In genomic region chr4:143369556-143369955, GRCh38 we compare ENCODE assay signal across 1 cellular context.
TF ChIP-seq lines count a peak whose summit lies in the region.

No MANE protein-coding gene starts in this region.

TF ChIP-seq in HepG2, 621 proteins besides CTCF, POLR2A, EP300 and RAD21:
- TF ChIP-seq, protein P1, sequence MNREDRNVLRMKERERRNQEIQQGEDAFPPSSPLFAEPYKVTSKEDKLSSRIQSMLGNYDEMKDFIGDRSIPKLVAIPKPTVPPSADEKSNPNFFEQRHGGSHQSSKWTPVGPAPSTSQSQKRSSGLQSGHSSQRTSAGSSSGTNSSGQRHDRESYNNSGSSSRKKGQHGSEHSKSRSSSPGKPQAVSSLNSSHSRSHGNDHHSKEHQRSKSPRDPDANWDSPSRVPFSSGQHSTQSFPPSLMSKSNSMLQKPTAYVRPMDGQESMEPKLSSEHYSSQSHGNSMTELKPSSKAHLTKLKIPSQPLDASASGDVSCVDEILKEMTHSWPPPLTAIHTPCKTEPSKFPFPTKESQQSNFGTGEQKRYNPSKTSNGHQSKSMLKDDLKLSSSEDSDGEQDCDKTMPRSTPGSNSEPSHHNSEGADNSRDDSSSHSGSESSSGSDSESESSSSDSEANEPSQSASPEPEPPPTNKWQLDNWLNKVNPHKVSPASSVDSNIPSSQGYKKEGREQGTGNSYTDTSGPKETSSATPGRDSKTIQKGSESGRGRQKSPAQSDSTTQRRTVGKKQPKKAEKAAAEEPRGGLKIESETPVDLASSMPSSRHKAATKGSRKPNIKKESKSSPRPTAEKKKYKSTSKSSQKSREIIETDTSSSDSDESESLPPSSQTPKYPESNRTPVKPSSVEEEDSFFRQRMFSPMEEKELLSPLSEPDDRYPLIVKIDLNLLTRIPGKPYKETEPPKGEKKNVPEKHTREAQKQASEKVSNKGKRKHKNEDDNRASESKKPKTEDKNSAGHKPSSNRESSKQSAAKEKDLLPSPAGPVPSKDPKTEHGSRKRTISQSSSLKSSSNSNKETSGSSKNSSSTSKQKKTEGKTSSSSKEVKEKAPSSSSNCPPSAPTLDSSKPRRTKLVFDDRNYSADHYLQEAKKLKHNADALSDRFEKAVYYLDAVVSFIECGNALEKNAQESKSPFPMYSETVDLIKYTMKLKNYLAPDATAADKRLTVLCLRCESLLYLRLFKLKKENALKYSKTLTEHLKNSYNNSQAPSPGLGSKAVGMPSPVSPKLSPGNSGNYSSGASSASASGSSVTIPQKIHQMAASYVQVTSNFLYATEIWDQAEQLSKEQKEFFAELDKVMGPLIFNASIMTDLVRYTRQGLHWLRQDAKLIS (CRISPR knock-in tag; IDR thresholded peaks at IDR 0.05) = no peak
- TF ChIP-seq ZNF407 (CRISPR knock-in tag; IDR thresholded peaks at IDR 0.05; ENCODE audit: not compliant biosample characterization) = no peak
- no peak for TF ChIP-seq MBNL3 (CRISPR knock-in tag; conservative IDR thresholded peaks at IDR 0.05)
- TF ChIP-seq, protein P2, sequence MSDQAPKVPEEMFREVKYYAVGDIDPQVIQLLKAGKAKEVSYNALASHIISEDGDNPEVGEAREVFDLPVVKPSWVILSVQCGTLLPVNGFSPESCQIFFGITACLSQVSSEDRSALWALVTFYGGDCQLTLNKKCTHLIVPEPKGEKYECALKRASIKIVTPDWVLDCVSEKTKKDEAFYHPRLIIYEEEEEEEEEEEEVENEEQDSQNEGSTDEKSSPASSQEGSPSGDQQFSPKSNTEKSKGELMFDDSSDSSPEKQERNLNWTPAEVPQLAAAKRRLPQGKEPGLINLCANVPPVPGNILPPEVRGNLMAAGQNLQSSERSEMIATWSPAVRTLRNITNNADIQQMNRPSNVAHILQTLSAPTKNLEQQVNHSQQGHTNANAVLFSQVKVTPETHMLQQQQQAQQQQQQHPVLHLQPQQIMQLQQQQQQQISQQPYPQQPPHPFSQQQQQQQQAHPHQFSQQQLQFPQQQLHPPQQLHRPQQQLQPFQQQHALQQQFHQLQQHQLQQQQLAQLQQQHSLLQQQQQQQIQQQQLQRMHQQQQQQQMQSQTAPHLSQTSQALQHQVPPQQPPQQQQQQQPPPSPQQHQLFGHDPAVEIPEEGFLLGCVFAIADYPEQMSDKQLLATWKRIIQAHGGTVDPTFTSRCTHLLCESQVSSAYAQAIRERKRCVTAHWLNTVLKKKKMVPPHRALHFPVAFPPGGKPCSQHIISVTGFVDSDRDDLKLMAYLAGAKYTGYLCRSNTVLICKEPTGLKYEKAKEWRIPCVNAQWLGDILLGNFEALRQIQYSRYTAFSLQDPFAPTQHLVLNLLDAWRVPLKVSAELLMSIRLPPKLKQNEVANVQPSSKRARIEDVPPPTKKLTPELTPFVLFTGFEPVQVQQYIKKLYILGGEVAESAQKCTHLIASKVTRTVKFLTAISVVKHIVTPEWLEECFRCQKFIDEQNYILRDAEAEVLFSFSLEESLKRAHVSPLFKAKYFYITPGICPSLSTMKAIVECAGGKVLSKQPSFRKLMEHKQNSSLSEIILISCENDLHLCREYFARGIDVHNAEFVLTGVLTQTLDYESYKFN (CRISPR knock-in tag; conservative IDR thresholded peaks at IDR 0.05) = no peak
- TF ChIP-seq HDAC6 (IDR thresholded peaks at IDR 0.05; ENCODE audit: low read depth, low read length) = no peak
- TF ChIP-seq KDM1A (CRISPR knock-in tag; IDR thresholded peaks at IDR 0.05) = no peak
- TF ChIP-seq, protein P3, sequence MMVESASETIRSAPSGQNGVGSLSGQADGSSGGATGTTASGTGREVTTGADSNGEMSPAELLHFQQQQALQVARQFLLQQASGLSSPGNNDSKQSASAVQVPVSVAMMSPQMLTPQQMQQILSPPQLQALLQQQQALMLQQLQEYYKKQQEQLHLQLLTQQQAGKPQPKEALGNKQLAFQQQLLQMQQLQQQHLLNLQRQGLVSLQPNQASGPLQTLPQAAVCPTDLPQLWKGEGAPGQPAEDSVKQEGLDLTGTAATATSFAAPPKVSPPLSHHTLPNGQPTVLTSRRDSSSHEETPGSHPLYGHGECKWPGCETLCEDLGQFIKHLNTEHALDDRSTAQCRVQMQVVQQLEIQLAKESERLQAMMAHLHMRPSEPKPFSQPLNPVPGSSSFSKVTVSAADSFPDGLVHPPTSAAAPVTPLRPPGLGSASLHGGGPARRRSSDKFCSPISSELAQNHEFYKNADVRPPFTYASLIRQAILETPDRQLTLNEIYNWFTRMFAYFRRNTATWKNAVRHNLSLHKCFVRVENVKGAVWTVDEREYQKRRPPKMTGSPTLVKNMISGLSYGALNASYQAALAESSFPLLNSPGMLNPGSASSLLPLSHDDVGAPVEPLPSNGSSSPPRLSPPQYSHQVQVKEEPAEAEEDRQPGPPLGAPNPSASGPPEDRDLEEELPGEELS (CRISPR knock-in tag; IDR thresholded peaks at IDR 0.05) = no peak
- no peak for TF ChIP-seq ZNF703 (CRISPR knock-in tag; IDR thresholded peaks at IDR 0.05; ENCODE audit: borderline replicate concordance)
- TF ChIP-seq, protein P4, sequence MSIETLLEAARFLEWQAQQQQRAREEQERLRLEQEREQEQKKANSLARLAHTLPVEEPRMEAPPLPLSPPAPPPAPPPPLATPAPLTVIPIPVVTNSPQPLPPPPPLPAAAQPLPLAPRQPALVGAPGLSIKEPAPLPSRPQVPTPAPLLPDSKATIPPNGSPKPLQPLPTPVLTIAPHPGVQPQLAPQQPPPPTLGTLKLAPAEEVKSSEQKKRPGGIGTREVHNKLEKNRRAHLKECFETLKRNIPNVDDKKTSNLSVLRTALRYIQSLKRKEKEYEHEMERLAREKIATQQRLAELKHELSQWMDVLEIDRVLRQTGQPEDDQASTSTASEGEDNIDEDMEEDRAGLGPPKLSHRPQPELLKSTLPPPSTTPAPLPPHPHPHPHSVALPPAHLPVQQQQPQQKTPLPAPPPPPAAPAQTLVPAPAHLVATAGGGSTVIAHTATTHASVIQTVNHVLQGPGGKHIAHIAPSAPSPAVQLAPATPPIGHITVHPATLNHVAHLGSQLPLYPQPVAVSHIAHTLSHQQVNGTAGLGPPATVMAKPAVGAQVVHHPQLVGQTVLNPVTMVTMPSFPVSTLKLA (IDR thresholded peaks at IDR 0.05) = no peak
